8 cellular contexts compared by ENCODE assay signal in genomic region chr10:43648392-43649148, GRCh38. TPM values are rescaled to one million over a fixed set of nuclear protein-coding genes. Genes with fewer than 3 reads are reported as not detected.
DNase-seq lines count a peak whose midpoint lies in the region; ATAC-seq, FAIRE-seq and TF ChIP-seq lines count a peak whose summit lies in the region.

Gene ZNF32 (minus strand): TSS chr10:43648881. CDS start chr10:43646133, 2,748 bp downstream.

- no peak for FAIRE-seq in H54 (lab: Jason Lieb, UNC)

- H3K9ac ChIP-seq in SU-DHL-6 (ENCODE audit: low read length): peak within 1 kb of the TSS; percentile 57

- TF ChIP-seq EP300 in ovary (IDR thresholded peaks at IDR 0.05): no peak

- H3K9me2 ChIP-seq in SU-DHL-6 (replicated peaks; ENCODE audit: insufficient read depth, low read length): no peaks in the 10 kb centered on the region

- H3K27me3 ChIP-seq in SU-DHL-6 (ENCODE audit: low read length) (no peaks in the 10 kb centered on the region), ovary (no peaks in the 10 kb centered on the region), thoracic aorta (replicated peaks; ENCODE audit: insufficient read depth) (no peaks in the 10 kb centered on the region)

- H3K4me3 Mint-ChIP-seq in activated naive CD8-positive, alpha-beta T cell treated with anti-CD3 and anti-CD28 coated beads for 36 hours: peak within 1 kb of the TSS; percentile 90

- peaks cover 14% of the 10 kb centered on the region for H3K27me3 Mint-ChIP-seq in activated naive CD8-positive, alpha-beta T cell treated with anti-CD3 and anti-CD28 coated beads for 36 hours

- peak within 1 kb of the TSS; percentile 99 for H2AFZ ChIP-seq in SU-DHL-6 (ENCODE audit: low read depth, low read length, severe bottlenecking)

- no peak for TF ChIP-seq CTCF in SU-DHL-6 (IDR thresholded peaks at IDR 0.05; ENCODE audit: insufficient read depth, low read length, poor library complexity, severe bottlenecking)
- no peak for TF ChIP-seq CTCF in ovary (IDR thresholded peaks at IDR 0.05)
- no peak for TF ChIP-seq CTCF in thoracic aorta (IDR thresholded peaks at IDR 0.05)

- peak within 1 kb of the TSS; percentile 79 for H3K27ac Mint-ChIP-seq in activated naive CD8-positive, alpha-beta T cell treated with anti-CD3 and anti-CD28 coated beads for 36 hours

- H3F3A ChIP-seq in SU-DHL-6 (ENCODE audit: insufficient read depth): no peaks in the 10 kb centered on the region

- H3K36me3 Mint-ChIP-seq in activated naive CD8-positive, alpha-beta T cell treated with anti-CD3 and anti-CD28 coated beads for 36 hours: peaks cover 45% of the 10 kb centered on the region

- TF ChIP-seq POLR2A in H54 (IDR thresholded peaks at IDR 0.05; ENCODE audit: low read depth, low read length) (peak; percentile 32; the same call in 1 of the 2 replicates), ovary (IDR thresholded peaks at IDR 0.05) (peak; percentile 39)

- peaks cover 13% of the 10 kb centered on the region for H3K4me1 Mint-ChIP-seq in activated naive CD8-positive, alpha-beta T cell treated with anti-CD3 and anti-CD28 coated beads for 36 hours

- H3K9me3 Mint-ChIP-seq in activated naive CD8-positive, alpha-beta T cell treated with anti-CD3 and anti-CD28 coated beads for 36 hours: peaks cover 24% of the 10 kb centered on the region

- DNase-seq in GF-D8 (lab: John Stamatoyannopoulos, UW) (peak; percentile 39), H54 (ENCODE audit: insufficient read length, low spot score) (peak; percentile 50), LoVo (ENCODE audit: low spot score) (peak; percentile 55), Right ventricle myocardium inferior (ENCODE audit: missing footprints) (peak; percentile 92), ovary (peak; percentile 80 to 89 (median 85)), thoracic aorta (ENCODE audit: low spot score) (peak; percentile 43)
- peak; percentile 84 for DNase-seq in activated naive CD8-positive, alpha-beta T cell treated with anti-CD3 and anti-CD28 coated beads for 36 hours

- no peaks in the 10 kb centered on the region for H4K20me1 ChIP-seq in SU-DHL-6 (ENCODE audit: low read depth, low read length)

- H3K4me1 ChIP-seq in ovary (ENCODE audit: insufficient read depth) (no peaks in the 10 kb centered on the region), thoracic aorta (ENCODE audit: control insufficient read depth in 1 of 2, low read depth in 2 of 2) (peaks cover 6 to 14% of the 10 kb centered on the region in 2 donors)

- peak within 1 kb of the TSS; percentile 79 for H3K4me2 ChIP-seq in SU-DHL-6 (ENCODE audit: low read depth, low read length, poor library complexity, severe bottlenecking)

- intact Hi-C loops in Right ventricle myocardium inferior (cut with DNase I): no loop called here
- intact Hi-C loops in ovary (cut with DNase I): no loop called here

- H3K9me3 ChIP-seq in SU-DHL-6 (ENCODE audit: insufficient read depth, low read length) (peaks cover 17% of the 10 kb centered on the region; the same call in 1 of the 2 replicates), ovary (peaks cover 9 to 28% of the 10 kb centered on the region in 2 donors), thoracic aorta (peaks cover 21% of the 10 kb centered on the region)

- ATAC-seq in Right ventricle myocardium inferior (peak; percentile 98), thoracic aorta (ENCODE audit: insufficient number of reproducible peaks, low FRiP score, low read depth) (peak; percentile 88)

- H3K36me3 ChIP-seq in SU-DHL-6 (ENCODE audit: low read length): peaks cover 14% of the 10 kb centered on the region
- peaks cover 7% of the 10 kb centered on the region for H3K36me3 ChIP-seq in ovary
- H3K36me3 ChIP-seq in thoracic aorta: peaks cover 25% of the 10 kb centered on the region

- H3K4me3 ChIP-seq in SU-DHL-6 (ENCODE audit: insufficient read depth, low read length, poor library complexity, severe bottlenecking) (peak within 1 kb of the TSS; percentile 58), ovary (peak within 1 kb of the TSS; percentile 61), thoracic aorta (peak within 1 kb of the TSS; percentile 90)

- H3K79me2 ChIP-seq in SU-DHL-6 (ENCODE audit: insufficient read depth, low read length): no peaks in the 10 kb centered on the region

- H3K27ac ChIP-seq in SU-DHL-6 (ENCODE audit: low read depth, low read length) (no peak within 1 kb of the TSS), ovary (peak within 1 kb of the TSS; percentile 82 to 90), thoracic aorta (peak within 1 kb of the TSS; percentile 56 to 75)

- 0 to 1% (median 0%) methylated on average over 69 to 89 of the region's 89 CpGs for WGBS in ovary, 3 donors

RNA-seq across cellular contexts. Expression of gene ZNF32, which starts in this region (rescaled TPM):
- 10 to 100 TPM; 12.2 to 13.9 TPM for total RNA-seq in activated naive CD8-positive, alpha-beta T cell treated with anti-CD3 and anti-CD28 coated beads for 36 hours
- 52.7 TPM for total RNA-seq in Right ventricle myocardium inferior
- 10 to 100 TPM; 31.8 to 68.7 (median 51.5) TPM for total RNA-seq in ovary
- polyA plus RNA-seq in ovary: 10 to 100 TPM; 65.1 to 73.1 TPM
- 10 to 100 TPM; 19.6 to 22.9 TPM for total RNA-seq in thoracic aorta

Comparison
In these comparisons a context has a peak if more than half of its experiments do, and no peak if none do; other contexts are left out.
1. DNase-seq: peak in every context shown above with its lines; median percentile 92 in Right ventricle myocardium inferior; 85 in ovary; 84 in activated naive CD8-positive, alpha-beta T cell treated with anti-CD3 and anti-CD28 coated beads for 36 hours; 55 in LoVo; 50 in H54; 43 in thoracic aorta; 39 in GF-D8.